ENCODE assay signal across 24 cellular contexts in the genomic region with DNA sequence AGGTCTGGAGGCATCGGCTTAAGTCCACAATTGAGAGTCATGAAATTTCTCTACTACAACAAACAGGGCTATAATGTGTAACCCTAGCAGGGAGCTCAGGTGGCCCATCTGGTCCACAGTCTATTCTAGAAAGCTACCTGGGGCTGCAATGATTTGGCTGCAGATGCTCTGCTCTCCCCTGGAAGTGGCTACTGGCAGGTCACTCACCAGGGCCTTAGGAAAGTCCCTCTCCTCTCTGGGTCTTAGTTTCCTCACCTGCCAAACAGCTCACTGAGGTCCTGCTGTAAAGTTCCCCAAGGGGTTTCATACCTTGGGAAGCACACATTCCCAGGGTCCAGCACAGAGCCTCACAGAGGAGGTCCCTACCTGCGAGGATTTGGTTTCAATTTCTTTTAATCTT. TPM values are rescaled to one million over a fixed set of nuclear protein-coding genes. Genes with fewer than 3 reads are reported as not detected.
DNase-seq lines count a peak whose midpoint lies in the region; ATAC-seq, FAIRE-seq and TF ChIP-seq lines count a peak whose summit lies in the region.
"Had no signal": no experiment of that assay in that cellular context is flagged by ENCODE, and none has a peak within 500 bp of the region (broad histone marks: within the 10 kb centered on the region; RNA-seq: fewer than 3 reads in every experiment).

No MANE protein-coding gene starts in this region.

- H3K27me3 ChIP-seq in SK-N-SH (ENCODE audit: insufficient read depth) (no peaks in the 10 kb centered on the region), PC-3 (ENCODE audit: low read length) (no peaks in the 10 kb centered on the region), suprapubic skin (peaks cover 20% of the 10 kb centered on the region)
- H3K27me3 ChIP-seq: Peyer's patch had no signal

- WGBS in SK-N-SH (ENCODE audit: low lambda C conversion rate), result 97% methylated on average over 2 of the region's 2 CpGs
- 72% methylated on average over 2 of the region's 2 CpGs for WGBS in suprapubic skin

- H3K79me2 ChIP-seq in SK-N-SH (ENCODE audit: insufficient read depth) (peaks cover 28% of the 10 kb centered on the region), PC-3 (ENCODE audit: low read length) (peaks cover 17% of the 10 kb centered on the region; the same call in 1 of the 2 replicates)

- H3K9ac ChIP-seq in SK-N-SH (peak overlapping the region; percentile 55; the same call in 1 of the 2 replicates), PC-3 (ENCODE audit: low read length) (0 out of 2 replicates have a peak overlapping the region, but pooled peaks have one; percentile 34)

- H3K9me3 ChIP-seq in SK-N-SH (no peaks in the 10 kb centered on the region), PC-3 (ENCODE audit: low read length) (no peaks in the 10 kb centered on the region), suprapubic skin (no peaks in the 10 kb centered on the region)
- H3K9me3 ChIP-seq: Peyer's patch had no signal

- TF ChIP-seq RAD21 in SK-N-SH (IDR thresholded peaks at IDR 0.05; ENCODE audit: low read length), result no peak

- TF ChIP-seq POLR2A in suprapubic skin (IDR thresholded peaks at IDR 0.05), result no peak

- H3K36me3 Mint-ChIP-seq in T-cell, result no peaks in the 10 kb centered on the region
- H3K36me3 Mint-ChIP-seq: memory B cell had no signal

- H4K20me1 ChIP-seq in SK-N-SH (ENCODE audit: insufficient read depth) (peaks cover 32% of the 10 kb centered on the region), PC-3 (ENCODE audit: low read length) (peaks cover 3% of the 10 kb centered on the region; the same call in 1 of the 2 replicates)

- H3K4me1 ChIP-seq in SK-N-SH (ENCODE audit: control insufficient read depth in 1 of 2, insufficient read depth in 2 of 2, low read depth in 1 of 2, low read length in 1 of 2), result peaks cover 14 to 32% of the 10 kb centered on the region in 2 experiments
- H3K4me1 ChIP-seq in PC-3 (ENCODE audit: insufficient read depth, low read length), result peaks cover 40% of the 10 kb centered on the region
- H3K4me1 ChIP-seq in suprapubic skin, result peaks cover 56% of the 10 kb centered on the region

- POLR2A ChIA-PET in SK-N-SH (lab: Yijun Ruan, JAX) (no interaction called here), PC-3 (lab: Charles Lee; ENCODE audit: unreplicated experiment) (no interaction called here), T-cell (lab: Charles Lee) (no interaction called here)

- H3K9me2 ChIP-seq in SK-N-SH, result no peaks in the 10 kb centered on the region
- no peaks in the 10 kb centered on the region for H3K9me2 ChIP-seq in PC-3 (replicated peaks; ENCODE audit: low read length)

- H3F3A ChIP-seq in SK-N-SH (replicated peaks; ENCODE audit: insufficient read depth) (peaks cover 24% of the 10 kb centered on the region), PC-3 (ENCODE audit: low read length, unreplicated experiment) (no peaks in the 10 kb centered on the region)

- H2AFZ ChIP-seq in SK-N-SH (ENCODE audit: low read depth) (no peak overlapping the region), PC-3 (ENCODE audit: low read length) (no peak overlapping the region)

- TF ChIP-seq EP300 in SK-N-SH (IDR thresholded peaks at IDR 0.05; ENCODE audit: borderline replicate concordance in 1 of 2, low read depth in 1 of 2, low read length in 1 of 2) (no peak), suprapubic skin (IDR thresholded peaks at IDR 0.05) (no peak)

- peaks cover 58 to 64% of the 10 kb centered on the region in 2 donors for H3K27me3 Mint-ChIP-seq in T-cell

- no peaks in the 10 kb centered on the region for H3K9me3 Mint-ChIP-seq in T-cell
- H3K9me3 Mint-ChIP-seq: activated T-helper 2 cell treated with anti-CD3 and anti-CD28 coated beads, Interferon-gamma antibody, Interleukin-2, Interleukin-4, amounts not matched to agents 10 μg/mL and 5 μg/mL and 100 μg/mL, durations not matched to agents 14 hours and 24 hours and 36 hours; memory B cell had no signal

- DNase-seq in SK-N-SH, result no peak
- DNase-seq in PC-3, result no peak
- DNase-seq in kidney tubule cell (ENCODE audit: low spot score), result peak; percentile 45
- no peak for DNase-seq in suprapubic skin (ENCODE audit: low spot score in 2 of 2)
- DNase-seq in ureter (ENCODE audit: low spot score), result no peak
- DNase-seq in T-cell, result no peak
- no peak for DNase-seq in D721Med (ENCODE audit: insufficient read length, low spot score)
- DNase-seq: amniotic stem cell; cerebellar nuclear complex; NCI-H1105; NCI-H69; Peyer's patch; stimulated activated CD4-positive, alpha-beta T cell treated with anti-CD3 and anti-CD28 coated beads, Interleukin-4, amount 100 ng/mL, for 4 hours had no signal

- H3K27ac ChIP-seq in SK-N-SH (ENCODE audit: low read depth in 2 of 2, low read length in 1 of 2), result no peak overlapping the region
- H3K27ac ChIP-seq in PC-3 (ENCODE audit: low read length), result no peak overlapping the region
- no peak overlapping the region for H3K27ac ChIP-seq in suprapubic skin
- H3K27ac ChIP-seq: Peyer's patch had no signal

- H3K4me1 Mint-ChIP-seq in T-cell, result peaks cover 23 to 44% (median 35%) of the 10 kb centered on the region in 3 donors

- ATAC-seq in SK-N-SH treated with all-trans-retinoic acid at 6 μM for 48 hours (no peak), PC-3 (no peak), T-cell (replicated peaks in 1 of 4) (no peak)
- ATAC-seq: sciatic nerve had no signal

- CTCF ChIA-PET in SK-N-SH (lab: Yijun Ruan, JAX), result interaction anchor here (0.6 to 10.7 kb wide), 36 partner anchors 10 to 1348 kb away, joined by 3 to 291 read pairs (median 4); partner anchors contain the start of gene IGFBP1
- CTCF ChIA-PET in PC-3 (lab: Charles Lee), result interaction anchor here (1.1 kb wide), 1 partner anchor 30 kb away, joined by 4 read pairs; the partner anchor contains the start of gene IGFBP1
- CTCF ChIA-PET in T-cell (lab: Charles Lee), result interaction anchor here in 1 of 2 donors (1.2 kb wide), 1 partner anchor 18 kb away, joined by 3 read pairs; no protein-coding TSS in a partner anchor

- H3K4me2 ChIP-seq in SK-N-SH (peak overlapping the region; percentile 84), PC-3 (ENCODE audit: low read length) (peak overlapping the region; percentile 90)

- H3K4me3 ChIP-seq in SK-N-SH (ENCODE audit: low read depth in 2 of 2, low read length in 1 of 2) (peak overlapping the region in 1 of 2 experiments; percentile 72; a peak in 2 of 4 replicates), PC-3 (ENCODE audit: low read length) (peak overlapping the region; percentile 80), suprapubic skin (peak overlapping the region; percentile 55)
- H3K4me3 ChIP-seq: GM12878, K562 had no signal

- TF ChIP-seq CTCF in SK-N-SH (IDR thresholded peaks at IDR 0.05) (no peak), PC-3 (conservative IDR thresholded peaks at IDR 0.05; ENCODE audit: low read depth, low read length) (no peak), suprapubic skin (IDR thresholded peaks at IDR 0.05) (no peak), D721Med (IDR thresholded peaks at IDR 0.05; ENCODE audit: insufficient read depth, missing control alignments) (no peak)

- peak overlapping the region in 1 of 3 donors; percentile 17 for H3K4me3 Mint-ChIP-seq in T-cell
- H3K4me3 Mint-ChIP-seq: memory B cell had no signal

- no peak overlapping the region for H3K27ac Mint-ChIP-seq in T-cell
- H3K27ac Mint-ChIP-seq: activated T-helper 2 cell treated with anti-CD3 and anti-CD28 coated beads, Interferon-gamma antibody, Interleukin-2, Interleukin-4, amounts not matched to agents 10 μg/mL and 5 μg/mL and 100 μg/mL, durations not matched to agents 14 hours and 24 hours and 36 hours; memory B cell had no signal

- intact Hi-C loops in PC-3 (cut with micrococcal nuclease), result loop anchor here (2.0 to 5.0 kb wide), 2 partner anchors 834 to 1184 kb away; no protein-coding TSS in a partner anchor

- FAIRE-seq in D721Med (lab: Jason Lieb, UNC), result no peak
- FAIRE-seq: A204.1, frontal cortex, GM12878, K562 had no signal

- BruUV-seq in PC-3 (replicated peaks; lab: Mats Ljungman, UMichigan), result no TSS peak

- H3K36me3 ChIP-seq in SK-N-SH (replicated peaks in 1 of 2; ENCODE audit: control insufficient read depth in 1 of 2, insufficient read depth in 2 of 2, low read length in 1 of 2), result peaks cover 5 to 43% of the 10 kb centered on the region in 2 experiments
- no peaks in the 10 kb centered on the region; the same call in 1 of the 2 replicates for H3K36me3 ChIP-seq in PC-3 (ENCODE audit: low read depth, low read length)
- H3K36me3 ChIP-seq in suprapubic skin, result peaks cover 12% of the 10 kb centered on the region
- H3K36me3 ChIP-seq: Peyer's patch had no signal

TF ChIP-seq in SK-N-SH treated with all-trans-retinoic acid at 6 μM for 48 hours, 23 proteins besides CTCF, POLR2A, EP300 and RAD21 (continues in another document):
- TF ChIP-seq BACH2 (CRISPR knock-in tag; IDR thresholded peaks at IDR 0.05; ENCODE audit: borderline replicate concordance), result no peak
- TF ChIP-seq ESRRG (CRISPR knock-in tag; IDR thresholded peaks at IDR 0.05), result no peak
- TF ChIP-seq TCF4 (CRISPR knock-in tag; IDR thresholded peaks at IDR 0.05; ENCODE audit: borderline replicate concordance), result no peak
- no peak for TF ChIP-seq ARNTL (CRISPR knock-in tag; IDR thresholded peaks at IDR 0.05; ENCODE audit: borderline replicate concordance, low read depth)
- TF ChIP-seq ZC3H10 (CRISPR knock-in tag; IDR thresholded peaks at IDR 0.05), result no peak
- TF ChIP-seq ZFP30 (CRISPR knock-in tag; IDR thresholded peaks at IDR 0.05), result no peak
- TF ChIP-seq OSR1 (CRISPR knock-in tag; IDR thresholded peaks at IDR 0.05), result no peak
- TF ChIP-seq ZFP3 (CRISPR knock-in tag; IDR thresholded peaks at IDR 0.05), result no peak

RNA-seq across cellular contexts. Expression of gene IGFBP3, which starts 2.5 kb away (rescaled TPM):
- polyA plus RNA-seq in SK-N-SH (2012; rRNA removed), result 51.2 and 80.3 TPM in 2 replicates
- 58.5 and 59.1 TPM in 2 replicates for polyA plus RNA-seq in SK-N-SH (2012; cell fraction: cytosol; rRNA removed)
- polyA plus RNA-seq in SK-N-SH (2012; cell fraction: nucleus; rRNA removed), result 80.5 and 102 TPM in 2 replicates
- total RNA-seq in PC-3 (2014; rRNA removed) (120 and 136 TPM in 2 replicates), suprapubic skin (100 to 1,000 TPM; 120 to 519 (median 223) TPM), ureter (445 TPM), T-cell (10 to 100 TPM in 2 of 5 donors, 1 to 10 TPM in 3; 3.9 to 20.5 (median 8.2) TPM)

RNA-seq across cellular contexts. Expression of gene IGFBP1, which starts 30.3 kb away (rescaled TPM):
- not detected in 2 replicates for polyA plus RNA-seq in SK-N-SH (2012; rRNA removed)
- not detected in 2 replicates for polyA plus RNA-seq in SK-N-SH (2012; cell fraction: cytosol; rRNA removed)
- polyA plus RNA-seq in SK-N-SH (2012; cell fraction: nucleus; rRNA removed), result not detected in 2 replicates
- total RNA-seq in PC-3 (2014; rRNA removed) (1.3 and 1.5 TPM in 2 replicates), suprapubic skin (under 1 TPM in 1 of 4 donors, not detected in 3; 0.48 TPM), ureter (not detected), T-cell (under 1 TPM in 2 of 5 donors, not detected in 3; 0.38 to 0.44 TPM)
- total RNA-seq: activated CD8-positive, alpha-beta memory T cell treated with anti-CD3 and anti-CD28 coated beads for 36 hours; activated T-helper 2 cell treated with anti-CD3 and anti-CD28 coated beads, Interferon-gamma antibody, Interleukin-2, Interleukin-4, amounts not matched to agents 10 μg/mL and 5 μg/mL and 100 μg/mL, durations not matched to agents 14 hours and 24 hours and 36 hours; frontal cortex; G401; K562; Peyer's patch; sciatic nerve had no signal
- polyA plus RNA-seq: GM12878, K562, neural cell had no signal

RNA-seq across cellular contexts. Expression of gene CCDC201, which starts 45.7 kb away (rescaled TPM):
- not detected in 2 replicates for polyA plus RNA-seq in SK-N-SH (2012; rRNA removed)
- not detected in 2 replicates for polyA plus RNA-seq in SK-N-SH (2012; cell fraction: cytosol; rRNA removed)
- not detected in 2 replicates for polyA plus RNA-seq in SK-N-SH (2012; cell fraction: nucleus; rRNA removed)
- total RNA-seq in PC-3 (2014; rRNA removed) (0.11 TPM in 1 of 2 replicates, not detected in the other), suprapubic skin (not detected), ureter (not detected), T-cell (not detected)
- total RNA-seq: activated CD8-positive, alpha-beta memory T cell treated with anti-CD3 and anti-CD28 coated beads for 36 hours; activated T-helper 2 cell treated with anti-CD3 and anti-CD28 coated beads, Interferon-gamma antibody, Interleukin-2, Interleukin-4, amounts not matched to agents 10 μg/mL and 5 μg/mL and 100 μg/mL, durations not matched to agents 14 hours and 24 hours and 36 hours; frontal cortex; G401; GM12878; K562; Peyer's patch; sciatic nerve had no signal
- polyA plus RNA-seq: K562, neural cell had no signal
